Comparison of ENCODE assay signal across 9 cellular contexts in the genomic region with DNA sequence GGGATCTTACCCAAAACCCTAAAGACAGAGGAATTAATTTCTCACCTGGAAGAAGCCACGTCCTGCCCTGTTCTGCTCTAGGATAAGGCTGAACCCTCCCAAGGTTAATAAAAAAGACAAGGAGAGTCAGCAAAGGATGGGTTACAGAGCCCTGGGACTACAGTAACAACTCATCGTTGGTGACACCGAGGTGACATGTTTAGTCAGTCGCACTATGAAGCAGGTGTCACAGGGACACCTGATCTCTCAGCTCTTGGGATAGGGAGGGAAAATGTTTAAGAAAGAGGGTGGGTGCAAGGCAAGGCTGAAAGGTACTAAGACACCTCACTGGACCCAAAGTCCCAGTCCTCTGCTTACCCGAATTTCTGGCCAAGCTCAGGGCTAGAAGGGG. TPM values are rescaled to one million over a fixed set of nuclear protein-coding genes. Genes with fewer than 3 reads are reported as not detected.
DNase-seq lines count a peak whose midpoint lies in the region; TF ChIP-seq lines count a peak whose summit lies in the region.
"Had no signal": no experiment of that assay in that cellular context is flagged by ENCODE, and none has a peak within 500 bp of the region (broad histone marks: within the 10 kb centered on the region; RNA-seq: fewer than 3 reads in every experiment).

No MANE protein-coding gene starts in this region.

- no peak overlapping the region for H2BK12ac ChIP-seq in trophoblast cell (ENCODE audit: low read length)

- H3K9me3 ChIP-seq in trophoblast cell (ENCODE audit: insufficient read depth, low read depth, low read length) = no peaks in the 10 kb centered on the region

- peak overlapping the region; percentile 64 for H2BK120ac ChIP-seq in trophoblast cell (ENCODE audit: insufficient read depth, low read length, poor library complexity)

- no peak overlapping the region for H2BK5ac ChIP-seq in trophoblast cell (ENCODE audit: low read depth, low read length, poor library complexity)

- H3K27ac ChIP-seq in VCaP (peak overlapping the region; percentile 68; the same call in 1 of the 2 replicates), trophoblast cell (ENCODE audit: low read depth, low read length) (no peak overlapping the region), RWPE1 (no peak overlapping the region)

- peaks cover 4 to 6% of the 10 kb centered on the region in 2 experiments for H3K4me1 ChIP-seq in trophoblast cell (ENCODE audit: control insufficient read depth in 1 of 2, insufficient read depth in 2 of 2, low read length in 2 of 2)

- peak overlapping the region; percentile 75 for H3K4me2 ChIP-seq in trophoblast cell (ENCODE audit: low read length)

- CTCF ChIA-PET in RWPE1 (lab: Yijun Ruan, JAX) = interaction anchor here (0.6 to 1.1 kb wide), 2 partner anchors 47 to 1068 kb away, joined by 5 read pairs; no protein-coding TSS in a partner anchor

- H3K79me2 ChIP-seq in trophoblast cell (ENCODE audit: control insufficient read depth, insufficient read depth, low read length, poor library complexity) = peaks cover 3% of the 10 kb centered on the region

- H4K12ac ChIP-seq in trophoblast cell (ENCODE audit: low read depth, low read length) = peak overlapping the region; percentile 85

- no peak overlapping the region for H3K9ac ChIP-seq in trophoblast cell (ENCODE audit: low read length)

- H2AFZ ChIP-seq in trophoblast cell (ENCODE audit: insufficient read depth, low read length, poor library complexity) = peak overlapping the region; percentile 96

- no peak overlapping the region for H3K23ac ChIP-seq in trophoblast cell (ENCODE audit: low read length)

- no peak overlapping the region for H2AK5ac ChIP-seq in trophoblast cell (ENCODE audit: low read length)

- H3K36me3 ChIP-seq in trophoblast cell (ENCODE audit: control insufficient read depth in 1 of 2, insufficient read depth in 2 of 2, low read length in 2 of 2) = no peaks in the 10 kb centered on the region

- no peaks in the 10 kb centered on the region for H3K79me1 ChIP-seq in trophoblast cell (ENCODE audit: low read length)

- TF ChIP-seq CTCF in VCaP (conservative IDR thresholded peaks at IDR 0.05) (no peak), fibroblast of villous mesenchyme (IDR thresholded peaks at IDR 0.05; ENCODE audit: insufficient read depth, low read depth, low read length) (no peak), RWPE1 (conservative IDR thresholded peaks at IDR 0.05; ENCODE audit: low read depth) (no peak)

- no peak overlapping the region for H3K4ac ChIP-seq in trophoblast cell (ENCODE audit: low read depth, low read length)

- POLR2A ChIA-PET in RWPE1 (lab: Yijun Ruan, JAX; ENCODE audit: low non-redundant PET) = no interaction called here

- no peaks in the 10 kb centered on the region for H3K27me3 ChIP-seq in trophoblast cell (ENCODE audit: insufficient read depth, low read length)

- H4K91ac ChIP-seq in trophoblast cell (ENCODE audit: low read depth, low read length) = no peak overlapping the region

- H3K14ac ChIP-seq in trophoblast cell (ENCODE audit: low read length) = no peak overlapping the region

- peak; percentile 18 for DNase-seq in COLO668 (lab: John Stamatoyannopoulos, UW; ENCODE audit: unreplicated experiment)
- DNase-seq in fibroblast of villous mesenchyme (ENCODE audit: low read depth) = no peak
- no peak for DNase-seq in trophoblast cell
- no peak for DNase-seq in globus pallidus (ENCODE audit: low spot score)
- DNase-seq in RWPE1 (ENCODE audit: low spot score) = no peak
- DNase-seq in NOMO-1 treated with dmso at 0.1 percent for 144 hours (lab: John Stamatoyannopoulos, UW; ENCODE audit: unreplicated experiment) = no peak
- DNase-seq in NCI-H69 (lab: John Stamatoyannopoulos, UW) = no peak
- DNase-seq: NCI-H1694 treated with DMSO at 0.1 percent for 48 hours had no signal

- peak overlapping the region; percentile 71 for H3K4me3 ChIP-seq in fibroblast of villous mesenchyme (ENCODE audit: low read depth, low read length)
- H3K4me3 ChIP-seq in trophoblast cell (ENCODE audit: low read depth, low read length) = peak overlapping the region; percentile 79

- peak overlapping the region; percentile 54 for H3K18ac ChIP-seq in trophoblast cell (ENCODE audit: low read length)

- H4K8ac ChIP-seq in trophoblast cell (ENCODE audit: low read depth, low read length) = peak overlapping the region; percentile 95

- WGBS in trophoblast cell (ENCODE audit: extremely low coverage, insufficient coverage, insufficient read length) = no CpG with 5 or more reads among the region's 5 CpGs

RNA-seq across cellular contexts. Expression of a gene that starts 0.6 kb away (rescaled TPM):
- 5.2 and 10.8 TPM in 2 replicates for total RNA-seq in fibroblast of villous mesenchyme
- polyA plus RNA-seq in trophoblast cell (2013) = 2.3 and 2.6 TPM in 2 replicates
